In the genomic region with DNA sequence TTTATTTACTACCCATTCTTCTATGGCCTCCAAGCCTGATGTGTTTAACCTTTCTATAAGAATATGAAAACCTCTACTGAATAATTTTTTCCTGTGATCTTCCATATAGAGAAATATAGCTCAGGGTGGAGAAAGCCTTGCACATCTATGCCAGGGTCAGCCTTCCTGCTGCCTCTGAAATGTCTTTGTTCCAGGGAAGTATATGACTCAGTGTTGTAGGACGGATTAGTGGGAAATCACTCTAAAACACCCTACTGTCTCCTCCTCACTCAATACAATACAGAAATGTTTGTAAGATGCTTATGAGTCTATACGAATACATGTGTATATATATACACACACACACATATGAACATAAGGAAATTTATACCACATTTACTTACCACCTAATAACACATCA, we compare ENCODE assay signal across 27 cellular contexts.
A peak's percentile ranks its signal among the peaks of the same experiment; 100 is the strongest.
DNase-seq lines count a peak whose midpoint lies in the region; ATAC-seq and TF ChIP-seq lines count a peak whose summit lies in the region.
"Had no signal": no experiment of that assay in that cellular context is flagged by ENCODE, and none has a peak within 500 bp of the region (broad histone marks: within the 10 kb centered on the region; RNA-seq: fewer than 3 reads in every experiment).

No MANE protein-coding gene starts in this region.

- ATAC-seq in upper lobe of right lung (no peak), GM19035 (IDR thresholded peaks at IDR 0.05; ENCODE audit: unreplicated experiment) (no peak)
- ATAC-seq: A549 had no signal

- H3K4me3 ChIP-seq in astrocyte of the spinal cord (ENCODE audit: low read depth, low read length) (no peak overlapping the region), upper lobe of right lung (no peak overlapping the region)
- H3K4me3 ChIP-seq: A549; BLaER1 treated with 17β-estradiol and CSF1 and Interleukin-3, amounts not matched to agents 10 nM and 100 nM; GM23248 had no signal

- H3K9me3 ChIP-seq in upper lobe of right lung, result no peaks in the 10 kb centered on the region
- H3K9me3 ChIP-seq: A549; BLaER1 treated with 17β-estradiol and CSF1 and Interleukin-3, amounts not matched to agents 10 nM and 100 nM had no signal

- H3K27me3 ChIP-seq in upper lobe of right lung, result no peaks in the 10 kb centered on the region
- H3K27me3 ChIP-seq: BLaER1 treated with 17β-estradiol and CSF1 and Interleukin-3, amounts not matched to agents 10 nM and 100 nM had no signal

- H3K27ac ChIP-seq in upper lobe of right lung, result no peak overlapping the region
- H3K27ac ChIP-seq: A549; BLaER1 treated with 17β-estradiol and CSF1 and Interleukin-3, amounts not matched to agents 10 nM and 100 nM; GM23248; HL-60 had no signal

- in situ Hi-C loops in astrocyte of the spinal cord (cut with HindIII; ENCODE audit: low sequenced_read_pairs), result no loop called here

- peak; percentile 42 for DNase-seq in HCEC 1CT
- DNase-seq in NCI-H69 (lab: John Stamatoyannopoulos, UW), result peak; percentile 45
- DNase-seq in astrocyte of the spinal cord (ENCODE audit: low read depth, low spot score), result peak; percentile 25
- DNase-seq in DMS 273 (lab: John Stamatoyannopoulos, UW; ENCODE audit: unreplicated experiment), result no peak
- no peak for DNase-seq in medulla oblongata (ENCODE audit: extremely low spot score)
- DNase-seq in upper lobe of right lung, result no peak
- DNase-seq: AML-193; CD4-positive, alpha-beta T cell; COR-L47; DMS79 treated with DMSO at 0.1 percent for 48 hours; GM23248; H9; HFFc6; Karpas-422; NCI-H1105; NCI-H1436 treated with DMSO at 0.1 percent for 48 hours; NCI-H187 treated with DMSO at 0.1 percent for 48 hours; NCI-H524 treated with DMSO at 0.1 percent for 48 hours; NCI-H82; NK-92 treated with Interleukin-12 subunit alpha and Interleukin-12 subunit beta, amount 100 ng/mL, for 24 hours; RPMI8226; SHP77; T-helper 1 cell had no signal

- H3K4me1 ChIP-seq in upper lobe of right lung, result no peaks in the 10 kb centered on the region

- intact Hi-C loops in upper lobe of right lung (cut with DNase I), result no loop called here

- no peaks in the 10 kb centered on the region for H3K36me3 ChIP-seq in upper lobe of right lung
- H3K36me3 ChIP-seq: BLaER1 treated with 17β-estradiol and CSF1 and Interleukin-3, amounts not matched to agents 10 nM and 100 nM had no signal

- TF ChIP-seq CTCF in astrocyte of the spinal cord (IDR thresholded peaks at IDR 0.05; ENCODE audit: low read depth, low read length) (no peak), upper lobe of right lung (IDR thresholded peaks at IDR 0.05) (no peak)

Comparison
In these comparisons a context has a peak if more than half of its experiments do, and no peak if none do; other contexts are left out.
1. DNase-seq: peak in HCEC 1CT (single experiment), NCI-H69 (single experiment) and astrocyte of the spinal cord (single experiment); none in DMS 273 (single experiment), medulla oblongata (single experiment) and upper lobe of right lung (single experiment).